14 cellular contexts compared by ENCODE assay signal in the genomic region with DNA sequence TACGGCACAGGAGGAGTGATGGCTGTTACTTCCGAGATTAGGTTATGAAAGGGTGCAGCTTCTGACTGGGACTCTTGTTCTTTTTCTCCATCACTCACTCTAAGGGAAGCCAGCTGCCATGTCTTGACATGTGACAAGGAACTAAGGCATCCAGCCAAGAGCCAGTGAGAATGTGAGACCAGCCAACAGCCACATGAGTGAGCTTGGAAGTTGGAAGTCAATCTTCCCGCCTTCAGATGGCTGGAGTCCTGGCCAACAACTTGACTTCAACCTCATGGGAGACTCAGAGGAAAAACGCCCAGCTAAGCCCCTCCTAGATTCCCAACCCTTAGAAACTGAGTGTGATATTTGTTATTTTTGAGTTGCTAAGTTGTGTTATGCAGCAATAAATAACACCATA.
DNase-seq lines count a peak whose midpoint lies in the region; ATAC-seq and TF ChIP-seq lines count a peak whose summit lies in the region.
"Had no signal": no experiment of that assay in that cellular context is flagged by ENCODE, and none has a peak within 500 bp of the region (broad histone marks: within the 10 kb centered on the region; RNA-seq: fewer than 3 reads in every experiment).

No MANE protein-coding gene starts in this region.

- peaks cover 11% of the 10 kb centered on the region for H3K9me3 Mint-ChIP-seq in chondrocyte (ENCODE audit: low read depth)

- intact Hi-C loops in A673 (cut with micrococcal nuclease; ENCODE audit: unreplicated experiment) = loop anchor here (2.0 kb wide), 1 partner anchor 16 kb away; no protein-coding TSS in a partner anchor

- no peak overlapping the region for H3K4me3 Mint-ChIP-seq in chondrocyte (ENCODE audit: unreplicated experiment)
- H3K4me3 Mint-ChIP-seq: activated B cell treated with CpG ODN at 0.5 μM for 24 hours, IgD-negative memory B cell, memory B cell had no signal

- POLR2A ChIA-PET in A673 (lab: Charles Lee; ENCODE audit: low non-redundant PET) = no interaction called here

- no peaks in the 10 kb centered on the region for H3K27me3 Mint-ChIP-seq in chondrocyte (ENCODE audit: low read depth)
- H3K27me3 Mint-ChIP-seq: activated B cell treated with CpG ODN at 0.5 μM for 24 hours had no signal

- H3K4me3 ChIP-seq in A673 (ENCODE audit: low read depth, low read length, poor library complexity, severe bottlenecking) = no peak overlapping the region
- H3K4me3 ChIP-seq in MG63 = no peak overlapping the region
- H3K4me3 ChIP-seq: transverse colon had no signal

- TF ChIP-seq CTCF in A673 (conservative IDR thresholded peaks at IDR 0.05; ENCODE audit: low read depth, low read length) = no peak
- TF ChIP-seq CTCF in chondrocyte (IDR thresholded peaks at IDR 0.05) = no peak

- peak overlapping the region; percentile 99 for H3K27ac ChIP-seq in A673 (ENCODE audit: low read depth, low read length, poor library complexity, severe bottlenecking)
- H3K27ac ChIP-seq: C4-2B, transverse colon had no signal

- H3K27me3 ChIP-seq in A673 (replicated peaks; ENCODE audit: insufficient read depth, low read depth, low read length, poor library complexity) (no peaks in the 10 kb centered on the region), MG63 (no peaks in the 10 kb centered on the region)
- H3K27me3 ChIP-seq: transverse colon had no signal

- no peak for ATAC-seq in HG02610 (IDR thresholded peaks at IDR 0.05; ENCODE audit: unreplicated experiment)
- no peak for ATAC-seq in GM21529 (IDR thresholded peaks at IDR 0.05; ENCODE audit: unreplicated experiment)
- ATAC-seq: Panc1 had no signal

- H3K36me3 ChIP-seq in A673 (ENCODE audit: insufficient read depth, low read length, poor library complexity, severe bottlenecking) (no peaks in the 10 kb centered on the region), MG63 (no peaks in the 10 kb centered on the region)
- H3K36me3 ChIP-seq: transverse colon had no signal

- CTCF ChIA-PET in A673 (lab: Charles Lee) = interaction anchor here (1.2 to 1.3 kb wide), 2 partner anchors 126 to 202 kb away, joined by 4 to 9 read pairs; a partner anchor contains a TSS

- H3K4me1 ChIP-seq in A673 (ENCODE audit: insufficient read depth, low read length, poor library complexity, severe bottlenecking) = peaks cover 57% of the 10 kb centered on the region

- H3K9me3 ChIP-seq in A673 (ENCODE audit: low read depth, low read length, poor library complexity, severe bottlenecking) (peaks cover 10% of the 10 kb centered on the region), MG63 (peaks cover 6% of the 10 kb centered on the region)

- BruUV-seq in A673 (replicated peaks; lab: Mats Ljungman, UMichigan) = no TSS peak

- peak overlapping the region; percentile 97 for H3K27ac Mint-ChIP-seq in chondrocyte (ENCODE audit: unreplicated experiment)
- H3K27ac Mint-ChIP-seq: activated B cell treated with CpG ODN at 0.5 μM for 24 hours, IgD-negative memory B cell, memory B cell had no signal

- H3K36me3 Mint-ChIP-seq in chondrocyte (ENCODE audit: low read depth) = peaks cover 5% of the 10 kb centered on the region

- peaks cover 59% of the 10 kb centered on the region for H3K4me1 Mint-ChIP-seq in chondrocyte (ENCODE audit: low read depth)

- DNase-seq in A673 (ENCODE audit: low spot score) = peak; percentile 78
- DNase-seq in MG63 = peak; percentile 71
- no peak for DNase-seq in chondrocyte (ENCODE audit: low spot score)
- peak; percentile 73 for DNase-seq in left kidney (ENCODE audit: low read depth, low spot score)
- no peak for DNase-seq in stimulated activated CD4-positive, alpha-beta T cell treated with anti-CD3 and anti-CD28 coated beads, Interleukin-2, amount 100 ng/mL, for 48 hours
- DNase-seq in stimulated activated CD4-positive, alpha-beta T cell treated with anti-CD3 and anti-CD28 coated beads, Interleukin-4, amount 100 ng/mL, for 24 hours = no peak
- DNase-seq: activated B cell treated with CpG ODN at 0.5 μM for 24 hours, transverse colon had no signal

Comparison
In these comparisons a context has a peak if more than half of its experiments do, and no peak if none do; other contexts are left out.
1. DNase-seq: peak in A673 (single experiment), MG63 (single experiment) and left kidney (single experiment); none in chondrocyte (single experiment), stimulated activated CD4-positive, alpha-beta T cell treated with anti-CD3 and anti-CD28 coated beads, Interleukin-2, amount 100 ng/mL, for 48 hours (0 of 2) and stimulated activated CD4-positive, alpha-beta T cell treated with anti-CD3 and anti-CD28 coated beads, Interleukin-4, amount 100 ng/mL, for 24 hours (single experiment).